19 cellular contexts compared by ENCODE assay signal in genomic region chr6:110363748-110364147, GRCh38. TPM values are rescaled to one million over a fixed set of nuclear protein-coding genes. Genes with fewer than 3 reads are reported as not detected.
DNase-seq lines count a peak whose midpoint lies in the region; ATAC-seq and TF ChIP-seq lines count a peak whose summit lies in the region.
"Had no signal": no experiment of that assay in that cellular context is flagged by ENCODE, and none has a peak within 500 bp of the region (broad histone marks: within the 10 kb centered on the region; RNA-seq: fewer than 3 reads in every experiment).

No MANE protein-coding gene starts in this region.

- no peak overlapping the region for H4K12ac ChIP-seq in trophoblast cell (ENCODE audit: low read depth, low read length)

- no peaks in the 10 kb centered on the region for H3K36me3 ChIP-seq in SJSA1
- no peaks in the 10 kb centered on the region for H3K36me3 ChIP-seq in heart right ventricle
- no peaks in the 10 kb centered on the region for H3K36me3 ChIP-seq in trophoblast cell (ENCODE audit: control insufficient read depth in 1 of 2, insufficient read depth in 2 of 2, low read length in 2 of 2)
- no peaks in the 10 kb centered on the region for H3K36me3 ChIP-seq in aorta (ENCODE audit: control insufficient read depth in 1 of 2, insufficient read depth in 2 of 2, low read length in 1 of 2)
- H3K36me3 ChIP-seq: BLaER1 had no signal

- H3K14ac ChIP-seq in trophoblast cell (ENCODE audit: low read length) = no peak overlapping the region

- H2BK5ac ChIP-seq in trophoblast cell (ENCODE audit: low read depth, low read length, poor library complexity) = peak overlapping the region; percentile 2

- no peak overlapping the region for H4K8ac ChIP-seq in trophoblast cell (ENCODE audit: low read depth, low read length)

- peak; percentile 33 to 93 (median 68) for ATAC-seq in heart right ventricle
- ATAC-seq in aorta (ENCODE audit: low FRiP score) = peak; percentile 75
- no peak for ATAC-seq in GM19328 (IDR thresholded peaks at IDR 0.05; ENCODE audit: unreplicated experiment)
- no peak for ATAC-seq in HG03565 (IDR thresholded peaks at IDR 0.05; ENCODE audit: unreplicated experiment)
- ATAC-seq: GM23338, K562 had no signal

- H3K79me2 ChIP-seq in trophoblast cell (ENCODE audit: control insufficient read depth, insufficient read depth, low read length, poor library complexity) = no peaks in the 10 kb centered on the region

- TF ChIP-seq CTCF in heart right ventricle (IDR thresholded peaks at IDR 0.05) = no peak

- H3K27me3 ChIP-seq in SJSA1 (replicated peaks) (no peaks in the 10 kb centered on the region; the same call in 1 of the 2 replicates), heart right ventricle (peaks cover 0 to 33% (median 10%) of the 10 kb centered on the region in 7 donors), trophoblast cell (ENCODE audit: insufficient read depth, low read length) (no peaks in the 10 kb centered on the region), aorta (ENCODE audit: control insufficient read depth in 1 of 2, insufficient read depth in 2 of 2, low read length in 1 of 2) (no peaks in the 10 kb centered on the region)

- peak overlapping the region; percentile 4 for H2BK12ac ChIP-seq in trophoblast cell (ENCODE audit: low read length)

- H3K9me3 ChIP-seq in SJSA1 (replicated peaks) (no peaks in the 10 kb centered on the region; the same call in 1 of the 2 replicates), heart right ventricle (no peaks in the 10 kb centered on the region), trophoblast cell (ENCODE audit: insufficient read depth, low read depth, low read length) (no peaks in the 10 kb centered on the region), aorta (ENCODE audit: control insufficient read depth, low read length) (no peaks in the 10 kb centered on the region)

- H4K91ac ChIP-seq in trophoblast cell (ENCODE audit: low read depth, low read length) = peak overlapping the region; percentile 3

- peaks cover 42% of the 10 kb centered on the region for H3K4me1 ChIP-seq in SJSA1 (replicated peaks)
- H3K4me1 ChIP-seq in heart right ventricle = peaks cover 0 to 9% (median 0%) of the 10 kb centered on the region in 9 donors
- H3K4me1 ChIP-seq in trophoblast cell (ENCODE audit: control insufficient read depth in 1 of 2, insufficient read depth in 2 of 2, low read length in 2 of 2) = peaks cover 10 to 14% of the 10 kb centered on the region in 2 experiments
- H3K4me1 ChIP-seq in aorta (ENCODE audit: control insufficient read depth in 1 of 2, insufficient read depth in 2 of 2, low read length in 2 of 2) = peaks cover 0 to 12% of the 10 kb centered on the region in 2 donors

- H3K23ac ChIP-seq in trophoblast cell (ENCODE audit: low read length) = no peak overlapping the region

- H3K79me1 ChIP-seq in trophoblast cell (ENCODE audit: low read length) = peaks cover 26% of the 10 kb centered on the region

- H3K27ac ChIP-seq in SJSA1 = peak overlapping the region; percentile 42
- peak overlapping the region in 2 of 10 donors; percentile 26 to 44 for H3K27ac ChIP-seq in heart right ventricle
- H3K27ac ChIP-seq in trophoblast cell (ENCODE audit: low read depth, low read length) = peak overlapping the region; percentile 74
- H3K27ac ChIP-seq in aorta (ENCODE audit: low read depth in 1 of 2, low read length in 2 of 2) = peak overlapping the region; percentile 86 to 90
- H3K27ac ChIP-seq: BLaER1, HL-60 had no signal

- H3K4me2 ChIP-seq in trophoblast cell (ENCODE audit: low read length) = no peak overlapping the region
- H3K4me2 ChIP-seq: BLaER1, GM23338 had no signal

- WGBS in heart right ventricle, 2 donors = 48 to 69% methylated on average over 3 of the region's 3 CpGs
- no CpG with 5 or more reads among the region's 3 CpGs for WGBS in trophoblast cell (ENCODE audit: extremely low coverage, insufficient coverage, insufficient read length)
- WGBS in aorta, 2 donors = 0 to 7% methylated on average over 3 of the region's 3 CpGs

- no peak overlapping the region for H2AFZ ChIP-seq in trophoblast cell (ENCODE audit: insufficient read depth, low read length, poor library complexity)
- H2AFZ ChIP-seq: GM23338 had no signal

- peak overlapping the region; percentile 12 for H2BK120ac ChIP-seq in trophoblast cell (ENCODE audit: insufficient read depth, low read length, poor library complexity)

- no peak overlapping the region for H3K4ac ChIP-seq in trophoblast cell (ENCODE audit: low read depth, low read length)

- H3K4me3 ChIP-seq in SJSA1 = no peak overlapping the region
- no peak overlapping the region for H3K4me3 ChIP-seq in heart right ventricle
- no peak overlapping the region for H3K4me3 ChIP-seq in trophoblast cell (ENCODE audit: low read depth, low read length)
- H3K4me3 ChIP-seq in aorta (ENCODE audit: low read length in 2 of 2) = no peak overlapping the region
- H3K4me3 ChIP-seq: BLaER1, GM23338, K562 had no signal

- intact Hi-C loops in heart right ventricle (cut with DNase I) = loop anchor here in 1 of 10 donors (1.0 kb wide), 1 partner anchor 172 kb away; no protein-coding TSS in a partner anchor
- intact Hi-C loops in aorta (cut with DNase I) = no loop called here

- no peak overlapping the region for H3K18ac ChIP-seq in trophoblast cell (ENCODE audit: low read length)

- no peak overlapping the region for H3K9ac ChIP-seq in trophoblast cell (ENCODE audit: low read length)
- H3K9ac ChIP-seq: BLaER1 had no signal

- H2AK5ac ChIP-seq in trophoblast cell (ENCODE audit: low read length) = no peak overlapping the region

- DNase-seq in SJSA1 (ENCODE audit: low read depth in 1 of 2, low spot score in 2 of 2) = peak in 1 of 2 experiments; percentile 37
- peak in 1 of 2 donors; percentile 19 for DNase-seq in heart right ventricle
- no peak for DNase-seq in trophoblast cell
- peak in 1 of 2 donors; percentile 68 for DNase-seq in aorta
- no peak for DNase-seq in NCI-H187 (lab: John Stamatoyannopoulos, UW)
- DNase-seq: CD8-positive, alpha-beta memory T cell; NCI-H146; NCI-H2107; NCI-H69; NK-92 treated with Interleukin-12 subunit alpha and Interleukin-12 subunit beta, amount 100 ng/mL, for 24 hours; OCI-M1; RPMI8226 had no signal

RNA-seq across cellular contexts. Expression of gene METTL24, which starts 5.6 kb away (rescaled TPM):
- 0.58 TPM in 1 of 2 replicates, not detected in the other for total RNA-seq in SJSA1 (2014; rRNA removed; shearing (Covaris generic))
- total RNA-seq in heart right ventricle (1 to 10 TPM in 9 of 10 donors, under 1 TPM in 1; 0.89 to 2.4 (median 1.6) TPM), aorta (10 to 100 TPM; 12.5 to 14.3 TPM)
- polyA plus RNA-seq in heart right ventricle (under 1 TPM in 1 of 2 donors, not detected in 1; 0.07 TPM), aorta (1 to 10 TPM; 3.9 to 4.5 TPM)
- polyA plus RNA-seq in trophoblast cell (2013) = 3.4 and 3.6 TPM in 2 replicates
- total RNA-seq: K562, SK-MEL-5 had no signal
- polyA plus RNA-seq: GM23338, K562 had no signal

RNA-seq across cellular contexts. Expression of gene DDO, which starts 51.6 kb away (rescaled TPM):
- total RNA-seq in SJSA1 (2014; rRNA removed; shearing (Covaris generic)) = 0.53 TPM in 1 of 2 replicates, not detected in the other
- total RNA-seq in heart right ventricle (10 to 100 TPM; 17.8 to 30.0 (median 26.3) TPM), aorta (1 to 10 TPM; 1.3 to 2.5 TPM)
- polyA plus RNA-seq in heart right ventricle (10 to 100 TPM in 1 of 2 donors, 1 to 10 TPM in 1; 7.6 to 11.0 TPM), aorta (1 to 10 TPM; 2.9 to 6.6 TPM)
- not detected in 2 replicates for polyA plus RNA-seq in trophoblast cell (2013)
- total RNA-seq: CD8-positive, alpha-beta memory T cell; K562 had no signal
- polyA plus RNA-seq: CD8-positive, alpha-beta memory T cell; GM23338; K562 had no signal

Comparison
In these comparisons a context has a peak if more than half of its experiments do, and no peak if none do; other contexts are left out.
1. ATAC-seq: peak in heart right ventricle (8 of 8) and aorta (single experiment); none in GM19328 (single experiment) and HG03565 (single experiment).
2. RNA of gene DDO, which starts 51.6 kb away (total RNA-seq): 17.8 to 30.0 TPM in heart right ventricle; 1.3 to 2.5 TPM in aorta and 0.53 TPM in SJSA1; every median in the first group is over 4 times any median in the second.